Comparison of ENCODE assay signal across 22 cellular contexts in genomic region chr20:47622118-47622665, GRCh38.
A peak's percentile ranks its signal among the peaks of the same experiment; 100 is the strongest.
DNase-seq lines count a peak whose midpoint lies in the region; ATAC-seq and TF ChIP-seq lines count a peak whose summit lies in the region.
"Had no signal": no experiment of that assay in that cellular context is flagged by ENCODE, and none has a peak within 500 bp of the region (broad histone marks: within the 10 kb centered on the region; RNA-seq: fewer than 3 reads in every experiment).

No MANE protein-coding gene starts in this region.

- peaks cover 30% of the 10 kb centered on the region for H3K4me1 Mint-ChIP-seq in stimulated activated naive CD8-positive, alpha-beta T cell treated with anti-CD3 and anti-CD28 coated beads, Interleukin-15, Interleukin-2, amounts not matched to agents 100 ng/mL and 50 ng/mL, for 24 hours (ENCODE audit: low read depth)
- H3K4me1 Mint-ChIP-seq in WTC11: peaks cover 12% of the 10 kb centered on the region

- H3K9me3 ChIP-seq in osteoblast (ENCODE audit: low read depth, low read length): no peaks in the 10 kb centered on the region
- H3K9me3 ChIP-seq: left ventricle myocardium inferior, thoracic aorta had no signal

- DNase-seq in stimulated activated naive CD8-positive, alpha-beta T cell treated with anti-CD3 and anti-CD28 coated beads, Interleukin-15, Interleukin-2, amounts not matched to agents 100 U/mL and 50 U/mL, for 24 hours: no peak
- no peak for DNase-seq in WTC11 (ENCODE audit: low spot score)
- peak; percentile 20 for DNase-seq in epithelial cell of proximal tubule (ENCODE audit: low read depth)
- DNase-seq in NCI-H1092 treated with DMSO at 0.1 percent for 48 hours (lab: John Stamatoyannopoulos, UW): no peak
- no peak for DNase-seq in NCI-H1436 (lab: John Stamatoyannopoulos, UW)
- no peak for DNase-seq in osteoblast (ENCODE audit: insufficient read length, low spot score, missing footprints)
- DNase-seq: activated CD4-positive, alpha-beta T cell treated with anti-CD3 and anti-CD28 coated beads for 4 hours; activated naive CD8-positive, alpha-beta T cell treated with anti-CD3 and anti-CD28 coated beads, Interleukin-2, amount 10 ng/mL, durations not matched to agents 7 days and 5 days; CD4-positive, alpha-beta memory T cell; cerebellar nuclear complex; erythroblast; foreskin keratinocyte; HCEC 1CT; Karpas-422; left ventricle myocardium inferior; NCI-H1930; NCI-H748 treated with DMSO at 0.1 percent for 48 hours; SHP77 treated with DMSO at 0.1 percent for 48 hours had no signal

- H3K4me3 ChIP-seq in epithelial cell of proximal tubule (ENCODE audit: low read depth, low read length) (no peak overlapping the region), osteoblast (ENCODE audit: insufficient read depth, low read length) (no peak overlapping the region)
- H3K4me3 ChIP-seq: left ventricle myocardium inferior, thoracic aorta had no signal

- H3K79me2 ChIP-seq in osteoblast (ENCODE audit: insufficient read depth, low read length): peaks cover 5% of the 10 kb centered on the region

- H3K27me3 ChIP-seq in osteoblast (ENCODE audit: insufficient read depth, low read length): no peaks in the 10 kb centered on the region
- H3K27me3 ChIP-seq: foreskin keratinocyte had no signal

- no peak for TF ChIP-seq CTCF in WTC11 (IDR thresholded peaks at IDR 0.05)
- TF ChIP-seq CTCF in epithelial cell of proximal tubule (conservative IDR thresholded peaks at IDR 0.05; ENCODE audit: low read depth, low read length): no peak
- no peak for TF ChIP-seq CTCF in osteoblast (IDR thresholded peaks at IDR 0.05; ENCODE audit: extremely low read depth, low read depth, low read length)

- peak overlapping the region; percentile 79 for H3K27ac Mint-ChIP-seq in stimulated activated naive CD8-positive, alpha-beta T cell treated with anti-CD3 and anti-CD28 coated beads, Interleukin-15, Interleukin-2, amounts not matched to agents 100 ng/mL and 50 ng/mL, for 24 hours
- H3K27ac Mint-ChIP-seq in WTC11: peak overlapping the region; percentile 1; the same call in 1 of the 2 replicates
- H3K27ac Mint-ChIP-seq: activated naive CD8-positive, alpha-beta T cell treated with anti-CD3 and anti-CD28 coated beads, Interleukin-2, amount 10 ng/mL, durations not matched to agents 7 days and 5 days; progenitor cell of endocrine pancreas had no signal

- no peak overlapping the region for H2AFZ ChIP-seq in osteoblast (ENCODE audit: low read length)

- peaks cover 22% of the 10 kb centered on the region for H3K36me3 ChIP-seq in osteoblast (ENCODE audit: insufficient read depth, low read length)
- H3K36me3 ChIP-seq: thoracic aorta had no signal

- no peaks in the 10 kb centered on the region for H3K27me3 Mint-ChIP-seq in stimulated activated naive CD8-positive, alpha-beta T cell treated with anti-CD3 and anti-CD28 coated beads, Interleukin-15, Interleukin-2, amounts not matched to agents 100 ng/mL and 50 ng/mL, for 24 hours
- H3K27me3 Mint-ChIP-seq in WTC11 (ENCODE audit: low read depth): no peaks in the 10 kb centered on the region
- H3K27me3 Mint-ChIP-seq: activated naive CD8-positive, alpha-beta T cell treated with anti-CD3 and anti-CD28 coated beads, Interleukin-2, amount 10 ng/mL, durations not matched to agents 7 days and 5 days; CD4-positive, alpha-beta memory T cell; progenitor cell of endocrine pancreas had no signal

- no peaks in the 10 kb centered on the region for H3K4me1 ChIP-seq in osteoblast (ENCODE audit: insufficient read depth, low read length)
- H3K4me1 ChIP-seq: foreskin keratinocyte had no signal

- H3K4me2 ChIP-seq in osteoblast (ENCODE audit: insufficient read depth, low read length): no peak overlapping the region

- peaks cover 45% of the 10 kb centered on the region for H3K36me3 Mint-ChIP-seq in stimulated activated naive CD8-positive, alpha-beta T cell treated with anti-CD3 and anti-CD28 coated beads, Interleukin-15, Interleukin-2, amounts not matched to agents 100 ng/mL and 50 ng/mL, for 24 hours (ENCODE audit: low read depth)
- peaks cover 11% of the 10 kb centered on the region for H3K36me3 Mint-ChIP-seq in WTC11

- CTCF ChIA-PET in WTC11 (lab: Charles Lee): interaction anchor here (2.3 kb wide), 1 partner anchor 101 kb away, joined by 10 read pairs; no protein-coding TSS in a partner anchor

- no peak for ATAC-seq in stimulated activated naive CD8-positive, alpha-beta T cell treated with anti-CD3 and anti-CD28 coated beads, Interleukin-15, Interleukin-2, amounts not matched to agents 100 U/mL and 50 U/mL, for 24 hours
- ATAC-seq in WTC11: no peak
- ATAC-seq: foreskin keratinocyte had no signal

- H4K20me1 ChIP-seq in osteoblast (ENCODE audit: insufficient read depth, low read length): no peaks in the 10 kb centered on the region

- H3K27ac ChIP-seq in osteoblast (ENCODE audit: low read depth, low read length): no peak overlapping the region
- H3K27ac ChIP-seq: foreskin keratinocyte, left ventricle myocardium inferior, thoracic aorta had no signal

- no peaks in the 10 kb centered on the region for H3K9me3 Mint-ChIP-seq in stimulated activated naive CD8-positive, alpha-beta T cell treated with anti-CD3 and anti-CD28 coated beads, Interleukin-15, Interleukin-2, amounts not matched to agents 100 ng/mL and 50 ng/mL, for 24 hours
- no peaks in the 10 kb centered on the region for H3K9me3 Mint-ChIP-seq in WTC11
- H3K9me3 Mint-ChIP-seq: activated naive CD8-positive, alpha-beta T cell treated with anti-CD3 and anti-CD28 coated beads, Interleukin-2, amount 10 ng/mL, durations not matched to agents 7 days and 5 days; CD4-positive, alpha-beta memory T cell; neural crest cell had no signal

- no peak overlapping the region for H3K4me3 Mint-ChIP-seq in stimulated activated naive CD8-positive, alpha-beta T cell treated with anti-CD3 and anti-CD28 coated beads, Interleukin-15, Interleukin-2, amounts not matched to agents 100 ng/mL and 50 ng/mL, for 24 hours
- H3K4me3 Mint-ChIP-seq in WTC11: no peak overlapping the region
- H3K4me3 Mint-ChIP-seq: activated naive CD8-positive, alpha-beta T cell treated with anti-CD3 and anti-CD28 coated beads, Interleukin-2, amount 10 ng/mL, durations not matched to agents 7 days and 5 days; CD4-positive, alpha-beta memory T cell; neural crest cell had no signal

- POLR2A ChIA-PET in WTC11 (lab: Charles Lee): no interaction called here

TF ChIP-seq in WTC11, 78 proteins besides CTCF, POLR2A, EP300 and RAD21 (continues in another document):
- TF ChIP-seq PRRX2 (CRISPR knock-in tag; IDR thresholded peaks at IDR 0.05): no peak
- TF ChIP-seq CDX4 (CRISPR knock-in tag; IDR thresholded peaks at IDR 0.05; ENCODE audit: borderline replicate concordance): no peak
- no peak for TF ChIP-seq ZNF671 (CRISPR knock-in tag; IDR thresholded peaks at IDR 0.05)
- TF ChIP-seq USF2 (CRISPR knock-in tag; IDR thresholded peaks at IDR 0.05): no peak
- TF ChIP-seq STAT6 (CRISPR knock-in tag; conservative IDR thresholded peaks at IDR 0.05; ENCODE audit: low read depth): no peak
